In the genomic region with DNA sequence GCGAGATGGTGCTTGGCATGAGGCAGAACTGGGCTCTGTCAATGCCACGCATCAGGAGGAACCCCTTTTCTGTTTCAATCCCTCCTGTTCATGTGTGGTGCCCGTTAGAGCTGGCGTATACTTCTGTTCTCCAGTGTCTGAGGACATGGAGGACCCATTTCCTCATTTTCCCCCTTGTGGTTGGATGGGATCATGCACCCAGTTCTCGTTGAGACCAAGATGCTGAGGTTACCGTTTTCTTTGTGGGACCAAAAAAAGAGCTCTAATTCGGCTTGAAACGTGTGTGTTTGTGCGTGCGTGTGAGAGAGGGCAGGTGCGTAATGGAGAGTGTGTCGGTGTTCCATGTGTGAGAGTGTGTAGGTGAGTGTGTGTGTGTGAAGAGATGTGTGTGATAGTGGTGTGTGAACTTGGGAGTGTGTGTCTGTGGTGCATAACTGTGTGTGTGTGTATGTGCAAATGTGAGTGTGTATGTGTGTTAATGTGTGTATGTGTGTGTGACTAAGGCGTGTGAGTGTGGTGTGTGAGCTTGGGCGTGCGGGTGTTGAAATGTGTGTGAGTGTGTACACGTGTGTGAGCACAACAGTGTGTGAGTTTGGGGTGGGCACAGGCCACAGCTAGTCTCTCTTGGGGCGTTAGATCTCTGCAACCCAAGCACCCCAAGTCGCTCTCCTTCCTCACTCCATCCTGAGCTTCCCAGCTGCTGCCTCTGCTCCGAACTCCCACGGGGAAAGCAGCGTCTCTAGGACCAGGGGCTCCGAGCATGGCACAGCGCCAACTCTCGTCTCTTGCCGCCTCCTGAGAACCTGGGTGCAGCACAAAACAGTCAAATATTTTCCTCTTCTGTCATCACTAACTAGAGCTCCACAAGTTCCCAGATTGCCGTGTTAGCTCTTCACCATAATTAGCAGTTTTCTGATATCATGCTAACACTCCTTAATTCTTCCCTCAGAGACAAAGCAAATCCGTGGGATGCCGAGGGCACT, we compare ENCODE assay signal across 8 cellular contexts.
DNase-seq lines count a peak whose midpoint lies in the region; ATAC-seq and TF ChIP-seq lines count a peak whose summit lies in the region.

No MANE protein-coding gene starts in this region.

- H3K4me3 ChIP-seq in cardiac muscle cell (no peak overlapping the region), dorsolateral prefrontal cortex (no peak overlapping the region)

- peaks cover 8% of the 10 kb centered on the region for H3K27me3 ChIP-seq in cardiac muscle cell
- peaks cover 0 to 5% (median 0%) of the 10 kb centered on the region in 45 donors for H3K27me3 ChIP-seq in dorsolateral prefrontal cortex

- DNase-seq in cardiac muscle cell (ENCODE audit: low read depth in 1 of 2, low spot score in 1 of 2) (no peak), left cardiac atrium (no peak), NCI-H2171 (lab: John Stamatoyannopoulos, UW) (peak; percentile 88), dorsolateral prefrontal cortex (no peak), posterior vena cava (ENCODE audit: low spot score) (peak; percentile 63), UCSD-AML1 (lab: John Stamatoyannopoulos, UW; ENCODE audit: unreplicated experiment) (no peak)
- no peak for DNase-seq in activated CD8-positive, alpha-beta memory T cell treated with anti-CD3 and anti-CD28 coated beads, Interleukin-2, amount 50 U/mL, for 4 hours

- H3K27ac ChIP-seq in cardiac muscle cell (no peak overlapping the region), dorsolateral prefrontal cortex (no peak overlapping the region)

- H3K9me3 ChIP-seq in cardiac muscle cell (ENCODE audit: low read depth) = no peaks in the 10 kb centered on the region

- no peaks in the 10 kb centered on the region for H3K36me3 ChIP-seq in cardiac muscle cell

- H3K4me1 ChIP-seq in cardiac muscle cell (ENCODE audit: low read depth) = no peaks in the 10 kb centered on the region

- intact Hi-C loops in left cardiac atrium (cut with DNase I) (loop anchor here in 1 of 2 donors (10.0 kb wide), 1 partner anchor 522 kb away; no protein-coding TSS in a partner anchor), dorsolateral prefrontal cortex (cut with DNase I) (loop anchor here (10.0 kb wide), 1 partner anchor 522 kb away; no protein-coding TSS in a partner anchor), posterior vena cava (cut with DNase I) (loop anchor here in 1 of 2 donors (10.0 kb wide), 1 partner anchor 682 kb away; no protein-coding TSS in a partner anchor)

- peak; percentile 41 for TF ChIP-seq CTCF in cardiac muscle cell (IDR thresholded peaks at IDR 0.05; ENCODE audit: low read depth, low read length)
- TF ChIP-seq CTCF in dorsolateral prefrontal cortex (IDR thresholded peaks at IDR 0.05 in 54 of 56, conservative IDR thresholded peaks at IDR 0.05 in 2 of 56; ENCODE audit: low read depth in 1 of 56, partially characterized antibody in 56 of 56) = peak in 52 of 56 donors; percentile 8 to 58 (median 35)

- ATAC-seq in left cardiac atrium (no peak), HG03571 (IDR thresholded peaks at IDR 0.05; ENCODE audit: unreplicated experiment) (no peak)

Comparison
In these comparisons a context has a peak if more than half of its experiments do, and no peak if none do; other contexts are left out.
1. DNase-seq: peak in NCI-H2171 (single experiment) and posterior vena cava (single experiment); none in cardiac muscle cell (0 of 2), left cardiac atrium (single experiment), dorsolateral prefrontal cortex (0 of 10), activated CD8-positive, alpha-beta memory T cell treated with anti-CD3 and anti-CD28 coated beads, Interleukin-2, amount 50 U/mL, for 4 hours (single experiment) and UCSD-AML1 (single experiment).